In the genomic region with DNA sequence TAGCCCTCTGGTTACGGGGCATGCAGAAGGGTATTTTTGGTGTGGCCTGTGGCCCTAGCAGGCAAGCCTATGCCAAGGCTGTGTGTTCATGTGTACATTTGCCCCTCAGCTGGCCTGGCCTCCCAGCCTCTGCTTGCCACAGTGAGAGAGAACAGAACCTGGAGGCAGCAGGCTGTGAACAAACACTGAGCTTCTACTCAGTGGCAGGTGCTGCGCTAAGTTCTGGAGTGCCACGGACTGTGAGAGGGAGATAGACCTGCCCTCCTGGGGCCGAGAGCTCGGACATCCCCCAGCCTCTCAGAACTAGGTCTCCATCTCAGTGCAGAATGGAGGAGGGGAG, we compare ENCODE assay signal across 29 cellular contexts. TPM values are rescaled to one million over a fixed set of nuclear protein-coding genes. Genes with fewer than 3 reads are reported as not detected.
"Had no signal": no experiment of that assay in that cellular context is flagged by ENCODE, and none has a peak within 500 bp of the region (broad histone marks: within the 10 kb centered on the region; RNA-seq: fewer than 3 reads in every experiment).

No MANE protein-coding gene starts in this region.

- DNase-seq: activated CD4-positive, alpha-beta T cell treated with anti-CD3 and anti-CD28 coated beads, Interleukin-2, amount 50 U/mL, for 1 hour; activated CD4-positive, CD25-positive, alpha-beta regulatory T cell; activated CD8-positive, alpha-beta memory T cell treated with anti-CD3 and anti-CD28 coated beads, Interleukin-2, amount 50 U/mL, for 4 hours; activated CD8-positive, alpha-beta T cell treated with anti-CD3 and anti-CD28 coated beads for 36 hours; activated naive CD4-positive, alpha-beta T cell treated with anti-CD3 and anti-CD28 coated beads, Interleukin-2, amount 50 U/mL, for 16 hours; activated naive CD8-positive, alpha-beta T cell treated with anti-CD3 and anti-CD28 coated beads, Interleukin-2, amount 10 ng/mL, durations not matched to agents 7 days and 5 days; activated T-cell treated with anti-CD3 and anti-CD28 coated beads, Interleukin-2, amount 50 U/mL, for 72 hours; adrenal gland; aorta; body of pancreas; central memory CD4-positive, alpha-beta T cell; Kasumi-1; KBM-7; NCI-H1105 treated with DMSO at 0.1 percent for 48 hours; NCI-H1436 treated with DMSO at 0.1 percent for 48 hours; NCI-H187; NCI-H2081; NCI-H446; NCI-H526; SIG-M5; T-cell; T-helper 2 cell; T1000 had no signal

- H3K27ac ChIP-seq: adrenal gland, body of pancreas, VCaP had no signal

- H3K4me1 Mint-ChIP-seq: activated naive CD8-positive, alpha-beta T cell treated with anti-CD3 and anti-CD28 coated beads, Interleukin-2, amount 10 ng/mL, durations not matched to agents 7 days and 5 days; T-cell had no signal

- H3K9me3 ChIP-seq: adrenal gland, body of pancreas had no signal

- H3K27ac Mint-ChIP-seq: activated CD8-positive, alpha-beta T cell treated with anti-CD3 and anti-CD28 coated beads for 36 hours; activated naive CD8-positive, alpha-beta T cell treated with anti-CD3 and anti-CD28 coated beads, Interleukin-2, amount 10 ng/mL, durations not matched to agents 7 days and 5 days; activated T-cell treated with anti-CD3 and anti-CD28 coated beads, Interleukin-2, amount 50 U/mL, for 72 hours; activated T-helper 2 cell treated with anti-CD3 and anti-CD28 coated beads, Interferon-gamma antibody, Interleukin-2, Interleukin-4, amounts not matched to agents 10 μg/mL and 5 μg/mL and 100 μg/mL, durations not matched to agents 14 hours and 24 hours and 36 hours; T-cell had no signal

- H3K4me3 ChIP-seq: adrenal gland, body of pancreas had no signal

- H3K9me3 Mint-ChIP-seq: activated CD8-positive, alpha-beta T cell treated with anti-CD3 and anti-CD28 coated beads for 36 hours; activated T-cell treated with anti-CD3 and anti-CD28 coated beads, Interleukin-2, amount 50 U/mL, for 72 hours; activated T-helper 2 cell treated with anti-CD3 and anti-CD28 coated beads, Interferon-gamma antibody, Interleukin-2, Interleukin-4, amounts not matched to agents 10 μg/mL and 5 μg/mL and 100 μg/mL, durations not matched to agents 14 hours and 24 hours and 36 hours; T-cell had no signal

- FAIRE-seq: bronchial epithelial cell, RCC 7860, TTC549 had no signal

- H3K36me3 Mint-ChIP-seq: activated naive CD8-positive, alpha-beta T cell treated with anti-CD3 and anti-CD28 coated beads, Interleukin-2, amount 10 ng/mL, durations not matched to agents 7 days and 5 days; T-cell had no signal

- H3K36me3 ChIP-seq: adrenal gland had no signal

- H3K27me3 ChIP-seq: adrenal gland, body of pancreas had no signal

- ATAC-seq: activated CD8-positive, alpha-beta T cell treated with anti-CD3 and anti-CD28 coated beads for 36 hours; activated T-cell treated with anti-CD3 and anti-CD28 coated beads, Interleukin-2, amount 50 U/mL, for 72 hours; body of pancreas; T-cell had no signal

- H3K4me1 ChIP-seq: adrenal gland, body of pancreas had no signal

- H3K4me3 Mint-ChIP-seq: activated CD8-positive, alpha-beta T cell treated with anti-CD3 and anti-CD28 coated beads for 36 hours; activated naive CD8-positive, alpha-beta T cell treated with anti-CD3 and anti-CD28 coated beads, Interleukin-2, amount 10 ng/mL, durations not matched to agents 7 days and 5 days; activated T-cell treated with anti-CD3 and anti-CD28 coated beads, Interleukin-2, amount 50 U/mL, for 72 hours; T-cell had no signal

RNA-seq across cellular contexts. Expression of gene SMIM23, which starts 8.2 kb away (rescaled TPM):
- total RNA-seq: activated CD8-positive, alpha-beta T cell treated with anti-CD3 and anti-CD28 coated beads for 36 hours; activated naive CD8-positive, alpha-beta T cell treated with anti-CD3 and anti-CD28 coated beads, Interleukin-2, amount 10 ng/mL, durations not matched to agents 7 days and 5 days; activated T-cell treated with anti-CD3 and anti-CD28 coated beads, Interleukin-2, amount 50 U/mL, for 72 hours; activated T-helper 2 cell treated with anti-CD3 and anti-CD28 coated beads, Interferon-gamma antibody, Interleukin-2, Interleukin-4, amounts not matched to agents 10 μg/mL and 5 μg/mL and 100 μg/mL, durations not matched to agents 14 hours and 24 hours and 36 hours; adrenal gland; aorta; body of pancreas; bronchial epithelial cell; chondrocyte; T-cell had no signal
- polyA plus RNA-seq: adrenal gland, aorta had no signal
